9 cellular contexts compared by ENCODE assay signal in genomic region chr1:21586926-21587601, GRCh38.
DNase-seq lines count a peak whose midpoint lies in the region; ATAC-seq and TF ChIP-seq lines count a peak whose summit lies in the region.
"Had no signal": no experiment of that assay in that cellular context is flagged by ENCODE, and none has a peak within 500 bp of the region (broad histone marks: within the 10 kb centered on the region; RNA-seq: fewer than 3 reads in every experiment).

No MANE protein-coding gene starts in this region.

- H3K4me3 ChIP-seq in AG09309 (ENCODE audit: control insufficient read depth, low read depth, low read length) (no peak overlapping the region), endodermal cell (ENCODE audit: low read length) (no peak overlapping the region), mesenchymal stem cell (ENCODE audit: insufficient read depth in 1 of 2, low read depth in 1 of 2, low read length in 2 of 2) (no peak overlapping the region)

- no peaks in the 10 kb centered on the region for H3K36me3 Mint-ChIP-seq in endodermal cell (ENCODE audit: low read depth)
- H3K36me3 Mint-ChIP-seq in activated CD8-positive, alpha-beta T cell treated with anti-CD3 and anti-CD28 coated beads for 36 hours (ENCODE audit: low read depth) = no peaks in the 10 kb centered on the region

- H3K27me3 Mint-ChIP-seq in endodermal cell (ENCODE audit: insufficient read depth) = peaks cover 6% of the 10 kb centered on the region
- peaks cover 10% of the 10 kb centered on the region for H3K27me3 Mint-ChIP-seq in activated CD8-positive, alpha-beta T cell treated with anti-CD3 and anti-CD28 coated beads for 36 hours

- no peaks in the 10 kb centered on the region for H3K79me1 ChIP-seq in mesenchymal stem cell (replicated peaks; ENCODE audit: low read length, poor library complexity, severe bottlenecking)

- H3K4me2 ChIP-seq in mesenchymal stem cell (ENCODE audit: low read length, poor library complexity, severe bottlenecking) = peak overlapping the region; percentile 3

- peak overlapping the region; percentile 72 for H4K8ac ChIP-seq in mesenchymal stem cell (ENCODE audit: low read length)

- H3K27ac ChIP-seq in endodermal cell (ENCODE audit: low read depth, low read length) (no peak overlapping the region), mesenchymal stem cell (ENCODE audit: low read length, poor library complexity, severe bottlenecking) (peak overlapping the region; percentile 57)

- H3K4me1 ChIP-seq in endodermal cell (ENCODE audit: control insufficient read depth, insufficient read depth, low read length) (peaks cover 5% of the 10 kb centered on the region), mesenchymal stem cell (ENCODE audit: control insufficient read depth, insufficient read depth, low read depth, low read length) (peaks cover 36% of the 10 kb centered on the region)

- no peak overlapping the region for H3K23ac ChIP-seq in mesenchymal stem cell (ENCODE audit: low read length in 2 of 2)

- WGBS in endodermal cell (ENCODE audit: insufficient coverage in 1 of 2, insufficient read length in 1 of 2), 2 experiments = 62 to 76% methylated on average over 8 to 24 of the region's 24 CpGs
- 18% methylated on average over 24 of the region's 24 CpGs for WGBS in mesenchymal stem cell

- peaks cover 2% of the 10 kb centered on the region for H3K9me3 Mint-ChIP-seq in endodermal cell
- H3K9me3 Mint-ChIP-seq in activated CD8-positive, alpha-beta T cell treated with anti-CD3 and anti-CD28 coated beads for 36 hours = no peaks in the 10 kb centered on the region

- no peak overlapping the region for H2BK120ac ChIP-seq in mesenchymal stem cell (ENCODE audit: low read depth, low read length)

- CTCF ChIA-PET in activated CD8-positive, alpha-beta T cell treated with anti-CD3 and anti-CD28 coated beads for 36 hours (lab: Charles Lee) = no interaction called here

- no peak overlapping the region for H2BK15ac ChIP-seq in mesenchymal stem cell (ENCODE audit: low read depth, poor library complexity, severe bottlenecking)

- H2BK12ac ChIP-seq in mesenchymal stem cell (ENCODE audit: low read length in 2 of 2) = no peak overlapping the region

- H3K4ac ChIP-seq in mesenchymal stem cell (ENCODE audit: low read depth in 1 of 2, low read length in 2 of 2) = no peak overlapping the region

- H2BK5ac ChIP-seq in mesenchymal stem cell (ENCODE audit: low read depth, low read length, poor library complexity, severe bottlenecking) = no peak overlapping the region

- H3K27me3 ChIP-seq in endodermal cell (ENCODE audit: control insufficient read depth, insufficient read depth, low read length, poor library complexity, severe bottlenecking) (no peaks in the 10 kb centered on the region), mesenchymal stem cell (ENCODE audit: control insufficient read depth in 1 of 2, insufficient read depth in 1 of 2, low read length in 2 of 2) (peaks cover 12 to 63% of the 10 kb centered on the region in 2 experiments)

- no peak overlapping the region for H3K18ac ChIP-seq in mesenchymal stem cell (ENCODE audit: low read depth in 1 of 2, low read length in 2 of 2)

- H3K9me3 ChIP-seq in endodermal cell (ENCODE audit: control insufficient read depth, low read length) = no peaks in the 10 kb centered on the region
- no peaks in the 10 kb centered on the region for H3K9me3 ChIP-seq in mesenchymal stem cell (ENCODE audit: control insufficient read depth, low read length)

- peak; percentile 38 for DNase-seq in AG09309 (ENCODE audit: low read depth)
- DNase-seq in MV-4-11 (lab: John Stamatoyannopoulos, UW) = peak; percentile 45
- DNase-seq in endodermal cell = peak; percentile 85
- peak; percentile 96 for DNase-seq in mesenchymal stem cell
- DNase-seq in activated CD8-positive, alpha-beta T cell treated with anti-CD3 and anti-CD28 coated beads for 36 hours = no peak
- no peak for DNase-seq in NCI-H1092 treated with DMSO at 0.1 percent for 48 hours (lab: John Stamatoyannopoulos, UW)
- DNase-seq: activated CD4-positive, alpha-beta T cell treated with anti-CD3 and anti-CD28 coated beads for 1 hour had no signal

- H2AK5ac ChIP-seq in mesenchymal stem cell (ENCODE audit: low read length, severe bottlenecking) = no peak overlapping the region

- no peak overlapping the region for H3K14ac ChIP-seq in mesenchymal stem cell (ENCODE audit: low read length in 2 of 2)

- POLR2A ChIA-PET in activated CD8-positive, alpha-beta T cell treated with anti-CD3 and anti-CD28 coated beads for 36 hours (lab: Charles Lee) = interaction anchor here (0.6 kb wide), 1 partner anchor 644 kb away, joined by 3 read pairs; no protein-coding TSS in a partner anchor

- H3K9ac ChIP-seq in endodermal cell (ENCODE audit: extremely low read depth, low read length, poor library complexity, severe bottlenecking) = no peak overlapping the region
- no peak overlapping the region for H3K9ac ChIP-seq in mesenchymal stem cell (ENCODE audit: low read length)

- no peak overlapping the region for H4K91ac ChIP-seq in mesenchymal stem cell (ENCODE audit: low read length)

- peak overlapping the region; percentile 1 for H3K27ac Mint-ChIP-seq in endodermal cell
- no peak overlapping the region for H3K27ac Mint-ChIP-seq in activated CD8-positive, alpha-beta T cell treated with anti-CD3 and anti-CD28 coated beads for 36 hours

- TF ChIP-seq CTCF in AG09309 (IDR thresholded peaks at IDR 0.05; ENCODE audit: control insufficient read depth, insufficient read depth, low read depth, low read length, missing control alignments) = no peak
- no peak for TF ChIP-seq CTCF in endodermal cell (conservative IDR thresholded peaks at IDR 0.05)
- no peak for TF ChIP-seq CTCF in activated CD8-positive, alpha-beta T cell treated with anti-CD3 and anti-CD28 coated beads for 36 hours (IDR thresholded peaks at IDR 0.05)

- intact Hi-C loops in activated CD8-positive, alpha-beta T cell treated with anti-CD3 and anti-CD28 coated beads for 36 hours (cut with micrococcal nuclease) = no loop called here

- no peaks in the 10 kb centered on the region for H3K36me3 ChIP-seq in endodermal cell (ENCODE audit: control insufficient read depth, insufficient read depth, low read length)
- no peaks in the 10 kb centered on the region for H3K36me3 ChIP-seq in mesenchymal stem cell (ENCODE audit: control insufficient read depth in 1 of 2, insufficient read depth in 2 of 2, low read depth in 1 of 2, low read length in 2 of 2)

- ATAC-seq in GM18511 (IDR thresholded peaks at IDR 0.05; ENCODE audit: unreplicated experiment) = no peak
- no peak for ATAC-seq in activated CD8-positive, alpha-beta T cell treated with anti-CD3 and anti-CD28 coated beads for 36 hours
- no peak for ATAC-seq in GM19397 (IDR thresholded peaks at IDR 0.05; ENCODE audit: unreplicated experiment)

- no peak overlapping the region for H2AFZ ChIP-seq in mesenchymal stem cell (ENCODE audit: low read depth, low read length)

- no peak overlapping the region for H3K4me3 Mint-ChIP-seq in endodermal cell
- no peak overlapping the region for H3K4me3 Mint-ChIP-seq in activated CD8-positive, alpha-beta T cell treated with anti-CD3 and anti-CD28 coated beads for 36 hours

- H3K4me1 Mint-ChIP-seq in endodermal cell = peaks cover 27% of the 10 kb centered on the region
- H3K4me1 Mint-ChIP-seq in activated CD8-positive, alpha-beta T cell treated with anti-CD3 and anti-CD28 coated beads for 36 hours (ENCODE audit: low read depth) = peaks cover 4% of the 10 kb centered on the region

Comparison
In these comparisons a context has a peak if more than half of its experiments do, and no peak if none do; other contexts are left out.
1. DNase-seq: peak in AG09309 (single experiment), MV-4-11 (single experiment), endodermal cell (single experiment) and mesenchymal stem cell (single experiment); none in activated CD8-positive, alpha-beta T cell treated with anti-CD3 and anti-CD28 coated beads for 36 hours (single experiment) and NCI-H1092 treated with DMSO at 0.1 percent for 48 hours (single experiment).